Comparison of ENCODE assay signal across 29 cellular contexts in genomic region chr11:131987703-131988102, GRCh38.
A peak's percentile ranks its signal among the peaks of the same experiment; 100 is the strongest.
DNase-seq lines count a peak whose midpoint lies in the region; ATAC-seq, FAIRE-seq and TF ChIP-seq lines count a peak whose summit lies in the region.
"Had no signal": no experiment of that assay in that cellular context is flagged by ENCODE, and none has a peak within 500 bp of the region (broad histone marks: within the 10 kb centered on the region; RNA-seq: fewer than 3 reads in every experiment).

No MANE protein-coding gene starts in this region.

- no peaks in the 10 kb centered on the region for H3K36me3 ChIP-seq in uterus

- H3K4me1 ChIP-seq in foreskin keratinocyte: peaks cover 19% of the 10 kb centered on the region
- no peaks in the 10 kb centered on the region for H3K4me1 ChIP-seq in uterus

- H3K27me3 ChIP-seq in foreskin keratinocyte (no peaks in the 10 kb centered on the region), uterus (peaks cover 0 to 13% of the 10 kb centered on the region in 2 donors)

- TF ChIP-seq POLR2A in H54 (IDR thresholded peaks at IDR 0.05; ENCODE audit: low read depth, low read length) (no peak), uterus (IDR thresholded peaks at IDR 0.05) (no peak)

- no peaks in the 10 kb centered on the region for H3K9me3 ChIP-seq in uterus

- DNase-seq in H54 (ENCODE audit: insufficient read length, low spot score): no peak
- DNase-seq in RWPE1 (ENCODE audit: low spot score): peak; percentile 13
- DNase-seq in foreskin keratinocyte: peak; percentile 38 to 60
- DNase-seq in renal cortical epithelial cell (ENCODE audit: low read depth): peak; percentile 33
- no peak for DNase-seq in uterus
- DNase-seq in AG08396 (ENCODE audit: low spot score): no peak
- no peak for DNase-seq in medulla oblongata (ENCODE audit: extremely low spot score)
- DNase-seq: Calu3; CD8-positive, alpha-beta memory T cell; DMS153; H7; KBM-7; MV-4-11; NCI-H1105; NCI-H1436 treated with DMSO at 0.1 percent for 48 hours; NCI-H187 treated with DMSO at 0.1 percent for 48 hours; NCI-H2171 treated with DMSO at 0.1 percent for 48 hours; NCI-H345; NCI-H510A treated with DMSO at 0.1 percent for 48 hours; NCI-H774; NK-92 treated with Interleukin-12 subunit alpha and Interleukin-12 subunit beta, amount 100 ng/mL, for 24 hours; PC-9; RPMI8226; SHP77 treated with DMSO at 0.1 percent for 48 hours; T-helper 1 cell had no signal

- no peak overlapping the region for H3K27ac ChIP-seq in RWPE1
- no peak overlapping the region for H3K27ac ChIP-seq in foreskin keratinocyte
- no peak overlapping the region for H3K27ac ChIP-seq in uterus
- H3K27ac ChIP-seq: C4-2B, PC-9 had no signal

- peak; percentile 90 for ATAC-seq in foreskin keratinocyte
- ATAC-seq: GM12878 had no signal

- POLR2A ChIA-PET in RWPE1 (lab: Yijun Ruan, JAX; ENCODE audit: low non-redundant PET): no interaction called here

- intact Hi-C loops in uterus (cut with DNase I; ENCODE audit: low total_unique reads): no loop called here

- CTCF ChIA-PET in RWPE1 (lab: Yijun Ruan, JAX): no interaction called here

- TF ChIP-seq CTCF in RWPE1 (conservative IDR thresholded peaks at IDR 0.05; ENCODE audit: low read depth) (no peak), foreskin keratinocyte (conservative IDR thresholded peaks at IDR 0.05) (no peak), uterus (IDR thresholded peaks at IDR 0.05) (no peak)

- no peak overlapping the region for H3K4me3 ChIP-seq in uterus
- H3K4me3 ChIP-seq: GM12878, PC-9 had no signal

- FAIRE-seq in H54 (lab: Jason Lieb, UNC): peak; percentile 41
- FAIRE-seq: G401.6, GM12878, HTR-8/SVneo had no signal

Comparison
In these comparisons a context has a peak if more than half of its experiments do, and no peak if none do; other contexts are left out.
1. DNase-seq: peak in RWPE1 (single experiment), foreskin keratinocyte (2 of 2) and renal cortical epithelial cell (single experiment); none in H54 (single experiment), uterus (0 of 2), AG08396 (single experiment) and medulla oblongata (single experiment).